In genomic region chr2:64442277-64442676, GRCh38 we compare ENCODE assay signal across 15 cellular contexts. TPM values are rescaled to one million over a fixed set of nuclear protein-coding genes. Genes with fewer than 3 reads are reported as not detected.
A peak's percentile ranks its signal among the peaks of the same experiment; 100 is the strongest.
DNase-seq lines count a peak whose midpoint lies in the region; ATAC-seq and TF ChIP-seq lines count a peak whose summit lies in the region.
"Had no signal": no experiment of that assay in that cellular context is flagged by ENCODE, and none has a peak within 500 bp of the region (broad histone marks: within the 10 kb centered on the region; RNA-seq: fewer than 3 reads in every experiment).

No MANE protein-coding gene starts in this region.

- no peaks in the 10 kb centered on the region for H3K27me3 Mint-ChIP-seq in WTC11 (ENCODE audit: low read depth)

- H3K4me1 ChIP-seq in upper lobe of right lung, result no peaks in the 10 kb centered on the region

- CTCF ChIA-PET in WTC11 (lab: Charles Lee), result interaction anchor here (1.0 to 1.8 kb wide), 3 partner anchors 46 to 111 kb away, joined by 3 to 12 read pairs (median 4); no protein-coding TSS in a partner anchor

- no peaks in the 10 kb centered on the region for H3K36me3 Mint-ChIP-seq in WTC11

- H3K27me3 ChIP-seq in upper lobe of right lung, result no peaks in the 10 kb centered on the region

- ATAC-seq in WTC11 (no peak), left colon (peak; percentile 81), upper lobe of right lung (peak; percentile 16), HG02798 (IDR thresholded peaks at IDR 0.05; ENCODE audit: poor library complexity, unreplicated experiment) (no peak)
- ATAC-seq: GM12878 had no signal

- TF ChIP-seq CTCF in WTC11 (IDR thresholded peaks at IDR 0.05), result no peak
- no peak for TF ChIP-seq CTCF in upper lobe of right lung (IDR thresholded peaks at IDR 0.05)
- TF ChIP-seq CTCF in GM10266 (IDR thresholded peaks at IDR 0.05; ENCODE audit: control insufficient read depth, insufficient read depth, low read depth, missing control alignments), result no peak

- no peaks in the 10 kb centered on the region for H3K9me3 Mint-ChIP-seq in WTC11
- H3K9me3 Mint-ChIP-seq: CD4-positive, alpha-beta memory T cell had no signal

- H3K27ac Mint-ChIP-seq in WTC11, result peak overlapping the region; percentile 20; the same call in 1 of the 2 replicates
- H3K27ac Mint-ChIP-seq: CD4-positive, alpha-beta memory T cell had no signal

- H3K36me3 ChIP-seq in upper lobe of right lung, result no peaks in the 10 kb centered on the region

- POLR2A ChIA-PET in WTC11 (lab: Charles Lee), result no interaction called here

- no peak overlapping the region for H3K27ac ChIP-seq in upper lobe of right lung
- H3K27ac ChIP-seq: GM23248 had no signal

- H3K4me3 Mint-ChIP-seq in WTC11, result no peak overlapping the region
- H3K4me3 Mint-ChIP-seq: CD4-positive, alpha-beta memory T cell had no signal

- H3K9me3 ChIP-seq in upper lobe of right lung, result no peaks in the 10 kb centered on the region

- no peak overlapping the region for H3K4me3 ChIP-seq in upper lobe of right lung
- H3K4me3 ChIP-seq: GM12878, GM23248 had no signal

- intact Hi-C loops in left colon (cut with DNase I, micrococcal nuclease) (no loop called here), upper lobe of right lung (cut with DNase I) (no loop called here)

- peaks cover 20% of the 10 kb centered on the region for H3K4me1 Mint-ChIP-seq in WTC11
- H3K4me1 Mint-ChIP-seq: CD4-positive, alpha-beta memory T cell had no signal

- DNase-seq in WTC11 (ENCODE audit: low spot score) (no peak), left colon (no peak), upper lobe of right lung (no peak), OCI-M1 (lab: John Stamatoyannopoulos, UW) (no peak), GM10266 (ENCODE audit: extremely low spot score) (no peak)
- DNase-seq: C1 segment of cervical spinal cord; Calu3; CD4-positive, alpha-beta memory T cell; COR-L47; DMS53; DMS79 treated with DMSO at 0.1 percent for 48 hours; GM23248; HCEC 1CT had no signal

TF ChIP-seq in WTC11, 78 proteins besides CTCF, POLR2A, EP300 and RAD21:
- TF ChIP-seq SMAD4 (CRISPR knock-in tag; IDR thresholded peaks at IDR 0.05) (no peak), IRF1 (CRISPR knock-in tag; IDR thresholded peaks at IDR 0.05) (no peak), CBFB (CRISPR knock-in tag; IDR thresholded peaks at IDR 0.05; ENCODE audit: low read depth) (no peak), MLX (CRISPR knock-in tag; IDR thresholded peaks at IDR 0.05) (no peak), ATF3 (CRISPR knock-in tag; conservative IDR thresholded peaks at IDR 0.05) (no peak), TCF7 (CRISPR knock-in tag; IDR thresholded peaks at IDR 0.05; ENCODE audit: low read depth) (no peak), ERG (CRISPR knock-in tag; IDR thresholded peaks at IDR 0.05) (no peak), ZNF423 (CRISPR knock-in tag; IDR thresholded peaks at IDR 0.05) (no peak), FOXK1 (CRISPR knock-in tag; IDR thresholded peaks at IDR 0.05) (no peak), AFF4 (CRISPR knock-in tag; IDR thresholded peaks at IDR 0.05; ENCODE audit: borderline replicate concordance) (no peak), E2F1 (CRISPR knock-in tag; IDR thresholded peaks at IDR 0.05) (no peak), CDX4 (CRISPR knock-in tag; IDR thresholded peaks at IDR 0.05; ENCODE audit: borderline replicate concordance) (no peak), SP1 (CRISPR knock-in tag; conservative IDR thresholded peaks at IDR 0.05) (no peak)

RNA-seq across cellular contexts. Expression of gene LGALSL, which starts 11.7 kb away (rescaled TPM):
- 21.0 to 26.5 TPM (median 24.2 TPM) in 3 replicates for total RNA-seq in WTC11 (2021)
- total RNA-seq in left colon, result 10 to 100 TPM; 43.6 to 45.5 TPM
- total RNA-seq in upper lobe of right lung, result 43.2 TPM

Comparison
In these comparisons a context has a peak if more than half of its experiments do, and no peak if none do; other contexts are left out.
1. ATAC-seq: peak in left colon (single experiment) and upper lobe of right lung (single experiment); none in WTC11 (single experiment) and HG02798 (single experiment).